In genomic region chr10:58824396-58824795, GRCh38 we compare ENCODE assay signal across 6 cellular contexts.
"Had no signal": no experiment of that assay in that cellular context is flagged by ENCODE, and none has a peak within 500 bp of the region (broad histone marks: within the 10 kb centered on the region; RNA-seq: fewer than 3 reads in every experiment).

No MANE protein-coding gene starts in this region.

- H3K4me3 ChIP-seq: K562 had no signal

- H3K4me2 ChIP-seq: KMS-11 had no signal

- H3K9ac ChIP-seq: KMS-11 had no signal

- DNase-seq: KBM-7, KG1 had no signal

- H3K27ac ChIP-seq: HL-60, KMS-11 had no signal

- ATAC-seq: K562 had no signal

- FAIRE-seq: HTR-8/SVneo, K562 had no signal
